ENCODE assay signal across 1 cellular context in the genomic region with DNA sequence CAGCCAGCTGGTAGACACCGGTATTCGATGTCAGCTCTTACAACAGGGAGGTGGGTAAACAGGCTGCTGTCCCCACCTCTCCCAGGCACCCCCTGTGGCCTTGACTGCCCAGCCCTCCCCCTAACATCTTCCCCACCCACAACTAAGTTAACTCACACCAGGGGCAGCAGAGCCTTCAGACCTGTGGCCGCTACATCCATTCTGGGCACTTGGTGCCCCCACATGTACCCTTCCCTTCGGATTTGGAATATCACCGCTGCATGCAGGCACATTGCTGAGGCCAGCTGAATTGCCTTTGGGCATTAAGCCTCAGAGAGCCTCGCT.
TF ChIP-seq lines count a peak whose summit lies in the region.

No MANE protein-coding gene starts in this region.

TF ChIP-seq in H1, 55 proteins besides CTCF, POLR2A, EP300 and RAD21:
- TF ChIP-seq RBBP5 (IDR thresholded peaks at IDR 0.05; ENCODE audit: borderline replicate concordance, low read depth, low read length) (no peak), JUN (IDR thresholded peaks at IDR 0.05; ENCODE audit: low read depth, low read length) (no peak), SIX5 (IDR thresholded peaks at IDR 0.05; ENCODE audit: low read depth, low read length) (no peak)
